15 cellular contexts compared by ENCODE assay signal in the genomic region with DNA sequence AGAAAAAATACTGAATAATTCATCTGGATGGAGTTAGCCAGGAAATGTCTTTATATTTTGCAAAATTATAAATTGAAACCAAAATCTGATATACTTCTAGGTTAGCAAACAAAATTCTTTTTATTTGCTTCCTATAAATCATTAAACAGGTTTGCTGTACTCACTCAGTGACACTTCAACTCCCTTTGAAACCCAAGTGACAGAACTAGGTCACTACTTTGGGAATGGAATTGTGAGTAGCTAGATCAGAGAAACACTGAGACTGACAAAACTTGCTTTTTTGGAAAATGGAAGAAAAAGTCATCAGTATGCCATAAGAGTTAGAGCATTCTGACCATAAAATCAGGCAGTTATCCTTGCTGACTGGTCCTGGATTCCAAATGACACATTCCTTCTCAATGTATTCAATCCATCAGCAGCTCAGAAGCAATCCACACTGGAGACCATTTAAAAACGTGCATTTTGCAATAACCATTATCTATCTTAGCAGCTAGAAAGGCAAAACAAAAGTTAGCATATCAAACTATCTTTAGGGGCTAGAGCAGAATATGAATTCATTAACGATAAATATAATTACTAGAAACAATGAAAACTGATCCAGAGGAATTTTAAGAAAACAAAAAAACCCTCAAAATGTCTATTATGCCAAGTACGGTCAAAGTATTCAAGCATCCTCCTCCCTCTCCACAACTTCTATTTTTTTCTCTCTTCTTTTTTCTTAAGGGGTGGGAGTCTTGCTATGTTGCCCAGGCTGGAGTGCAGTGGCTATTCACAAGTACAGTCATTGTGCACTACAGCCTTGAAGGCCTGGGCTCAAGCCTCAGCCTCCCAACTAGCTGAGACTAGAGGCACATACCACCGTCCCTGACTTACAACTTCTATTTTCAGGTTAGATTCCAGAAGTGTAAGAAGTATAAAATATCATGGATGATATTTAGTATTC.
DNase-seq lines count a peak whose midpoint lies in the region; ATAC-seq, FAIRE-seq and TF ChIP-seq lines count a peak whose summit lies in the region.
"Had no signal": no experiment of that assay in that cellular context is flagged by ENCODE, and none has a peak within 500 bp of the region (broad histone marks: within the 10 kb centered on the region; RNA-seq: fewer than 3 reads in every experiment).

No MANE protein-coding gene starts in this region.

- no peaks in the 10 kb centered on the region for H3K27me3 ChIP-seq in heart right ventricle
- H3K27me3 ChIP-seq: ascending aorta had no signal

- peak; percentile 76 for FAIRE-seq in kidney (lab: Jason Lieb, UNC)

- DNase-seq in Right ventricle myocardium superior: no peak
- DNase-seq in heart right ventricle: no peak
- DNase-seq in astrocyte of the hippocampus (ENCODE audit: low read depth, low spot score): peak; percentile 48
- no peak for DNase-seq in kidney
- DNase-seq in stimulated activated CD4-positive, alpha-beta T cell treated with anti-CD3 and anti-CD28 coated beads, Interleukin-4, amount 100 ng/mL, for 24 hours: no peak
- no peak for DNase-seq in NCI-H748 treated with DMSO at 0.1 percent for 48 hours (lab: John Stamatoyannopoulos, UW)
- DNase-seq: islet precursor cell, KBM-7, NCI-H2171, occipital lobe, substantia nigra, T1000 had no signal

- 85 to 87% methylated on average over 4 of the region's 4 CpGs for WGBS in heart right ventricle, 2 donors

- H3K36me3 ChIP-seq in heart right ventricle: peaks cover 0 to 94% (median 14%) of the 10 kb centered on the region in 9 donors
- H3K36me3 ChIP-seq in kidney (ENCODE audit: control insufficient read depth in 1 of 2, insufficient read depth in 2 of 2, low read length in 2 of 2): peaks cover 0 to 6% of the 10 kb centered on the region in 2 donors

- ATAC-seq in Right ventricle myocardium superior (ENCODE audit: poor library complexity) (peak; percentile 46), heart right ventricle (no peak), GM19324 (IDR thresholded peaks at IDR 0.05; ENCODE audit: low FRiP score, unreplicated experiment) (no peak), HG03571 (IDR thresholded peaks at IDR 0.05; ENCODE audit: unreplicated experiment) (no peak)

- TF ChIP-seq CTCF in heart right ventricle (IDR thresholded peaks at IDR 0.05) (no peak), kidney (IDR thresholded peaks at IDR 0.05; ENCODE audit: borderline replicate concordance, extremely low read depth, insufficient read depth) (no peak)

- H3K4me1 ChIP-seq in heart right ventricle (peaks cover 0 to 20% (median 0%) of the 10 kb centered on the region in 9 donors), kidney (ENCODE audit: control insufficient read depth in 1 of 2, insufficient read depth in 1 of 2, low read depth in 1 of 2, low read length in 2 of 2) (peaks cover 3 to 7% of the 10 kb centered on the region in 2 donors)
- H3K4me1 ChIP-seq: ascending aorta had no signal

- H3K9ac ChIP-seq in kidney (ENCODE audit: low read length in 2 of 2): no peak overlapping the region

- H3K27ac ChIP-seq in heart right ventricle (no peak overlapping the region), kidney (ENCODE audit: low read depth in 2 of 2, low read length in 2 of 2) (no peak overlapping the region)
- H3K27ac ChIP-seq: ascending aorta had no signal

- H3K9me3 ChIP-seq in heart right ventricle: no peaks in the 10 kb centered on the region
- H3K9me3 ChIP-seq in kidney (ENCODE audit: control insufficient read depth in 1 of 2, low read length in 2 of 2): no peaks in the 10 kb centered on the region
- H3K9me3 ChIP-seq: ascending aorta had no signal

- no peak overlapping the region for H3K4me3 ChIP-seq in heart right ventricle
- H3K4me3 ChIP-seq in kidney (ENCODE audit: low read length in 2 of 2): no peak overlapping the region
- H3K4me3 ChIP-seq: ascending aorta had no signal

- intact Hi-C loops in Right ventricle myocardium superior (cut with DNase I): loop anchor here (10.0 kb wide), 1 partner anchor 121 kb away; no protein-coding TSS in a partner anchor
- intact Hi-C loops in heart right ventricle (cut with DNase I): loop anchor here in 2 of 10 donors (10.0 kb wide), 1 partner anchor 189 kb away; no protein-coding TSS in a partner anchor
- intact Hi-C loops in kidney (cut with DNase I): no loop called here
